35 cellular contexts compared by ENCODE assay signal in genomic region chr5:159935946-159936345, GRCh38. TPM values are rescaled to one million over a fixed set of nuclear protein-coding genes. Genes with fewer than 3 reads are reported as not detected.
"Had no signal": no experiment of that assay in that cellular context is flagged by ENCODE, and none has a peak within 500 bp of the region (broad histone marks: within the 10 kb centered on the region; RNA-seq: fewer than 3 reads in every experiment).

No MANE protein-coding gene starts in this region.

- H3K36me3 ChIP-seq: adrenal gland, cardiac muscle cell, gastrocnemius medialis, heart left ventricle had no signal

- ATAC-seq: activated CD4-positive, alpha-beta T cell treated with anti-CD3 and anti-CD28 coated beads for 36 hours; activated CD8-positive, alpha-beta memory T cell treated with anti-CD3 and anti-CD28 coated beads, Interleukin-2, amount 10 ng/mL, durations not matched to agents 7 days and 5 days; activated CD8-positive, alpha-beta T cell treated with anti-CD3 and anti-CD28 coated beads, Interleukin-2, amount 10 ng/mL, durations not matched to agents 7 days and 5 days; activated naive CD8-positive, alpha-beta T cell treated with anti-CD3 and anti-CD28 coated beads, Interleukin-2, amount 50 U/mL, for 24 hours; body of pancreas had no signal

- H3K36me3 Mint-ChIP-seq: activated CD4-positive, alpha-beta memory T cell treated with anti-CD3 and anti-CD28 coated beads for 36 hours; activated CD8-positive, alpha-beta memory T cell treated with anti-CD3 and anti-CD28 coated beads, Interleukin-2, amount 10 ng/mL, durations not matched to agents 7 days and 5 days; activated naive CD4-positive, alpha-beta T cell treated with anti-CD3 and anti-CD28 coated beads, Interleukin-2, amount 50 U/mL, for 24 hours; activated naive CD8-positive, alpha-beta T cell treated with anti-CD3 and anti-CD28 coated beads for 36 hours had no signal

- H3K9me3 ChIP-seq: adrenal gland, gastrocnemius medialis, heart left ventricle had no signal

- H3K27ac Mint-ChIP-seq: activated CD4-positive, alpha-beta memory T cell treated with anti-CD3 and anti-CD28 coated beads for 36 hours; activated CD4-positive, alpha-beta T cell treated with anti-CD3 and anti-CD28 coated beads for 36 hours; activated CD4-positive, alpha-beta T cell treated with anti-CD3 and anti-CD28 coated beads, Interleukin-2, amount 10 ng/mL, durations not matched to agents 24 days and 14 days; activated CD8-positive, alpha-beta memory T cell treated with anti-CD3 and anti-CD28 coated beads, Interleukin-2, amount 10 ng/mL, durations not matched to agents 7 days and 5 days; activated CD8-positive, alpha-beta T cell treated with anti-CD3 and anti-CD28 coated beads, Interleukin-2, amount 10 ng/mL, durations not matched to agents 7 days and 5 days; activated naive CD4-positive, alpha-beta T cell treated with anti-CD3 and anti-CD28 coated beads for 36 hours; activated naive CD4-positive, alpha-beta T cell treated with anti-CD3 and anti-CD28 coated beads, Interleukin-2, amount 50 U/mL, for 24 hours; activated naive CD8-positive, alpha-beta T cell treated with anti-CD3 and anti-CD28 coated beads for 36 hours; activated naive CD8-positive, alpha-beta T cell treated with anti-CD3 and anti-CD28 coated beads, Interleukin-2, amount 50 U/mL, for 24 hours; activated T-helper 1 cell treated with anti-CD3 and anti-CD28 coated beads, Interleukin-12 subunit alpha, Interleukin-12 subunit beta, Interleukin-2, Interleukin-4 antibody, amounts not matched to agents 30 ng/mL and 10 ng/mL and 1 ng/mL, durations not matched to agents 14 hours and 24 hours and 36 hours; activated T-helper 2 cell treated with anti-CD3 and anti-CD28 coated beads, Interferon-gamma antibody, Interleukin-2, Interleukin-4, amounts not matched to agents 10 μg/mL and 5 μg/mL and 100 μg/mL, durations not matched to agents 14 hours and 24 hours and 36 hours; dendritic cell treated with granulocyte-macrophage colony-stimulating factor and Interleukin-4, amounts not matched to agents 40 ng/mL and 50 ng/mL, for 4 days had no signal

- H3K9me3 Mint-ChIP-seq: activated CD4-positive, alpha-beta memory T cell treated with anti-CD3 and anti-CD28 coated beads for 36 hours; activated CD4-positive, alpha-beta T cell treated with anti-CD3 and anti-CD28 coated beads, Interleukin-2, amount 10 ng/mL, durations not matched to agents 24 days and 14 days; activated naive CD4-positive, alpha-beta T cell treated with anti-CD3 and anti-CD28 coated beads for 36 hours; activated naive CD4-positive, alpha-beta T cell treated with anti-CD3 and anti-CD28 coated beads, Interleukin-2, amount 50 U/mL, for 24 hours; activated naive CD8-positive, alpha-beta T cell treated with anti-CD3 and anti-CD28 coated beads for 36 hours; activated naive CD8-positive, alpha-beta T cell treated with anti-CD3 and anti-CD28 coated beads, Interleukin-2, amount 50 U/mL, for 24 hours; activated T-helper 1 cell treated with anti-CD3 and anti-CD28 coated beads, Interleukin-12 subunit alpha, Interleukin-12 subunit beta, Interleukin-2, Interleukin-4 antibody, amounts not matched to agents 30 ng/mL and 10 ng/mL and 1 ng/mL, durations not matched to agents 14 hours and 24 hours and 36 hours; activated T-helper 2 cell treated with anti-CD3 and anti-CD28 coated beads, Interferon-gamma antibody, Interleukin-2, Interleukin-4, amounts not matched to agents 10 μg/mL and 5 μg/mL and 100 μg/mL, durations not matched to agents 14 hours and 24 hours and 36 hours; dendritic cell treated with granulocyte-macrophage colony-stimulating factor and Interleukin-4, amounts not matched to agents 40 ng/mL and 50 ng/mL, for 4 days had no signal

- H3K27ac ChIP-seq: adrenal gland, body of pancreas, cardiac muscle cell, coronary artery, dorsolateral prefrontal cortex, gastrocnemius medialis, heart left ventricle had no signal

- DNase-seq: activated CD4-positive, alpha-beta memory T cell treated with anti-CD3 and anti-CD28 coated beads for 36 hours; activated CD4-positive, alpha-beta T cell treated with anti-CD3 and anti-CD28 coated beads for 36 hours; activated CD4-positive, alpha-beta T cell treated with anti-CD3 and anti-CD28 coated beads, Interleukin-2, amount 10 ng/mL, durations not matched to agents 24 days and 14 days; activated CD4-positive, CD25-positive, alpha-beta regulatory T cell; activated CD4-positive, CD25-positive, alpha-beta regulatory T cell treated with anti-CD3 and anti-CD28 coated beads, Interleukin-2, amount 50 U/mL, for 72 hours; activated CD8-positive, alpha-beta memory T cell treated with anti-CD3 and anti-CD28 coated beads, Interleukin-2, amount 10 ng/mL, durations not matched to agents 7 days and 5 days; activated CD8-positive, alpha-beta memory T cell treated with anti-CD3 and anti-CD28 coated beads, Interleukin-2, amount 50 U/mL, for 4 hours; activated CD8-positive, alpha-beta T cell treated with anti-CD3 and anti-CD28 coated beads, Interleukin-2, amount 10 ng/mL, durations not matched to agents 7 days and 5 days; activated effector memory CD4-positive, alpha-beta T cell treated with anti-CD3 and anti-CD28 coated beads, Interleukin-2, amount 50 U/mL, for 16 hours; activated naive CD4-positive, alpha-beta T cell treated with anti-CD3 and anti-CD28 coated beads for 36 hours; activated naive CD8-positive, alpha-beta T cell treated with anti-CD3 and anti-CD28 coated beads for 36 hours; activated naive CD8-positive, alpha-beta T cell treated with anti-CD3 and anti-CD28 coated beads, Interleukin-2, amount 50 U/mL, for 24 hours; activated T-cell treated with anti-CD3 and anti-CD28 coated beads, Interleukin-2, amount 50 U/mL, for 1 hour; activated T-cell treated with anti-CD3 and anti-CD28 coated beads, Interleukin-2, amount 50 U/mL, for 48 hours; amygdala; aorta; body of pancreas; central memory CD4-positive, alpha-beta T cell; dorsolateral prefrontal cortex; effector memory CD4-positive, alpha-beta T cell; gastrocnemius medialis; glutamatergic neuron; T-helper 1 cell; T-helper 2 cell had no signal

- H3K27me3 ChIP-seq: adrenal gland, body of pancreas, cardiac muscle cell, dorsolateral prefrontal cortex, gastrocnemius medialis, heart left ventricle had no signal

- H3K4me3 Mint-ChIP-seq: activated CD4-positive, alpha-beta memory T cell treated with anti-CD3 and anti-CD28 coated beads for 36 hours; activated CD4-positive, alpha-beta T cell treated with anti-CD3 and anti-CD28 coated beads for 36 hours; activated CD4-positive, alpha-beta T cell treated with anti-CD3 and anti-CD28 coated beads, Interleukin-2, amount 10 ng/mL, durations not matched to agents 24 days and 14 days; activated CD8-positive, alpha-beta memory T cell treated with anti-CD3 and anti-CD28 coated beads, Interleukin-2, amount 10 ng/mL, durations not matched to agents 7 days and 5 days; activated CD8-positive, alpha-beta T cell treated with anti-CD3 and anti-CD28 coated beads, Interleukin-2, amount 10 ng/mL, durations not matched to agents 7 days and 5 days; activated naive CD4-positive, alpha-beta T cell treated with anti-CD3 and anti-CD28 coated beads for 36 hours; activated naive CD4-positive, alpha-beta T cell treated with anti-CD3 and anti-CD28 coated beads, Interleukin-2, amount 50 U/mL, for 24 hours; activated naive CD8-positive, alpha-beta T cell treated with anti-CD3 and anti-CD28 coated beads for 36 hours; activated naive CD8-positive, alpha-beta T cell treated with anti-CD3 and anti-CD28 coated beads, Interleukin-2, amount 50 U/mL, for 24 hours; activated T-helper 1 cell treated with anti-CD3 and anti-CD28 coated beads, Interleukin-12 subunit alpha, Interleukin-12 subunit beta, Interleukin-2, Interleukin-4 antibody, amounts not matched to agents 30 ng/mL and 10 ng/mL and 1 ng/mL, durations not matched to agents 14 hours and 24 hours and 36 hours; dendritic cell treated with granulocyte-macrophage colony-stimulating factor and Interleukin-4, amounts not matched to agents 40 ng/mL and 50 ng/mL, for 4 days had no signal

- H3K4me3 ChIP-seq: adrenal gland, body of pancreas, cardiac muscle cell, coronary artery, dorsolateral prefrontal cortex, gastrocnemius medialis, heart left ventricle had no signal

- H3K4me1 Mint-ChIP-seq: activated CD4-positive, alpha-beta T cell treated with anti-CD3 and anti-CD28 coated beads for 36 hours; activated CD4-positive, alpha-beta T cell treated with anti-CD3 and anti-CD28 coated beads, Interleukin-2, amount 10 ng/mL, durations not matched to agents 24 days and 14 days; activated naive CD4-positive, alpha-beta T cell treated with anti-CD3 and anti-CD28 coated beads, Interleukin-2, amount 50 U/mL, for 24 hours; activated naive CD8-positive, alpha-beta T cell treated with anti-CD3 and anti-CD28 coated beads for 36 hours had no signal

- H3K4me1 ChIP-seq: adrenal gland, body of pancreas, gastrocnemius medialis had no signal

RNA-seq across cellular contexts. Expression of gene ADRA1B, which starts 19.7 kb away (rescaled TPM):
- total RNA-seq: activated CD4-positive, alpha-beta memory T cell treated with anti-CD3 and anti-CD28 coated beads for 36 hours; activated CD4-positive, alpha-beta T cell treated with anti-CD3 and anti-CD28 coated beads for 36 hours; activated CD4-positive, alpha-beta T cell treated with anti-CD3 and anti-CD28 coated beads, Interleukin-2, amount 10 ng/mL, durations not matched to agents 24 days and 14 days; activated CD8-positive, alpha-beta memory T cell treated with anti-CD3 and anti-CD28 coated beads for 36 hours; activated CD8-positive, alpha-beta T cell treated with anti-CD3 and anti-CD28 coated beads, Interleukin-2, amount 10 ng/mL, durations not matched to agents 7 days and 5 days; activated naive CD4-positive, alpha-beta T cell treated with anti-CD3 and anti-CD28 coated beads for 36 hours; activated naive CD8-positive, alpha-beta T cell treated with anti-CD3 and anti-CD28 coated beads for 36 hours; activated T-helper 1 cell treated with anti-CD3 and anti-CD28 coated beads, Interleukin-12 subunit alpha, Interleukin-12 subunit beta, Interleukin-2, Interleukin-4 antibody, amounts not matched to agents 30 ng/mL and 10 ng/mL and 1 ng/mL, durations not matched to agents 14 hours and 24 hours and 36 hours; activated T-helper 2 cell treated with anti-CD3 and anti-CD28 coated beads, Interferon-gamma antibody, Interleukin-2, Interleukin-4, amounts not matched to agents 10 μg/mL and 5 μg/mL and 100 μg/mL, durations not matched to agents 14 hours and 24 hours and 36 hours; endothelial cell of umbilical vein; esophagus mucosa had no signal
